In genomic region chr3:69433938-69434263, GRCh38 we compare ENCODE assay signal across 10 cellular contexts. TPM values are rescaled to one million over a fixed set of nuclear protein-coding genes. Genes with fewer than 3 reads are reported as not detected.
A peak's percentile ranks its signal among the peaks of the same experiment; 100 is the strongest.
DNase-seq lines count a peak whose midpoint lies in the region; ATAC-seq and TF ChIP-seq lines count a peak whose summit lies in the region.
"Had no signal": no experiment of that assay in that cellular context is flagged by ENCODE, and none has a peak within 500 bp of the region (broad histone marks: within the 10 kb centered on the region; RNA-seq: fewer than 3 reads in every experiment).

No MANE protein-coding gene starts in this region.

- H3K4me3 Mint-ChIP-seq in HFFc6 (no peak overlapping the region), WTC11 (no peak overlapping the region)

- TF ChIP-seq EP300 in upper lobe of left lung (IDR thresholded peaks at IDR 0.05), result no peak

- no peak overlapping the region for H3K27ac Mint-ChIP-seq in HFFc6
- H3K27ac Mint-ChIP-seq in WTC11, result no peak overlapping the region

- H3K27me3 ChIP-seq in upper lobe of left lung, result no peaks in the 10 kb centered on the region
- no peaks in the 10 kb centered on the region for H3K27me3 ChIP-seq in left lung
- H3K27me3 ChIP-seq: testis had no signal

- H3K36me3 ChIP-seq in upper lobe of left lung, result no peaks in the 10 kb centered on the region
- H3K36me3 ChIP-seq in left lung, result no peaks in the 10 kb centered on the region

- peaks cover 0 to 21% (median 6%) of the 10 kb centered on the region in 4 donors for H3K4me1 ChIP-seq in upper lobe of left lung
- H3K4me1 ChIP-seq in left lung, result peaks cover 3 to 9% of the 10 kb centered on the region in 2 donors
- H3K4me1 ChIP-seq: testis had no signal

- H3K4me3 ChIP-seq in upper lobe of left lung, result no peak overlapping the region
- no peak overlapping the region for H3K4me3 ChIP-seq in left lung
- H3K4me3 ChIP-seq: SK-N-MC, testis had no signal

- CTCF ChIA-PET in WTC11 (lab: Charles Lee), result no interaction called here

- H3K27ac ChIP-seq in upper lobe of left lung (peak overlapping the region in 1 of 4 donors; percentile 25), left lung (no peak overlapping the region)
- H3K27ac ChIP-seq: SK-N-MC, testis had no signal

- H3K4me1 Mint-ChIP-seq in HFFc6 (ENCODE audit: low read depth) (peaks cover 10% of the 10 kb centered on the region), WTC11 (no peaks in the 10 kb centered on the region)

- no peak for TF ChIP-seq POLR2A in upper lobe of left lung (IDR thresholded peaks at IDR 0.05)

- H3K27me3 Mint-ChIP-seq in HFFc6 (ENCODE audit: insufficient read depth), result peaks cover 3% of the 10 kb centered on the region
- H3K27me3 Mint-ChIP-seq in WTC11 (ENCODE audit: low read depth), result no peaks in the 10 kb centered on the region

- intact Hi-C loops in left lung (cut with DNase I), result loop anchor here in 1 of 2 donors (10.0 kb wide), 1 partner anchor 241 kb away; no protein-coding TSS in a partner anchor

- POLR2A ChIA-PET in WTC11 (lab: Charles Lee), result no interaction called here

- DNase-seq in ELF-1 (ENCODE audit: low read depth, low spot score) (peak; percentile 13), HFFc6 (peak; percentile 36), WTC11 (ENCODE audit: low spot score) (no peak), medulla oblongata (ENCODE audit: extremely low spot score) (peak; percentile 56), T-helper 9 cell (no peak), NCI-H2029 (lab: John Stamatoyannopoulos, UW) (no peak), upper lobe of left lung (no peak), left lung (no peak)
- DNase-seq: testis had no signal

- H3K9me3 ChIP-seq in upper lobe of left lung (no peaks in the 10 kb centered on the region), left lung (no peaks in the 10 kb centered on the region)
- H3K9me3 ChIP-seq: testis had no signal

- WGBS in upper lobe of left lung, 2 donors, result 34 to 37% methylated on average over 4 of the region's 4 CpGs

- ATAC-seq in WTC11 (no peak), upper lobe of left lung (ENCODE audit: low FRiP score in 2 of 2) (no peak), left lung (no peak)

- TF ChIP-seq CTCF in HFFc6 (IDR thresholded peaks at IDR 0.05) (no peak), WTC11 (IDR thresholded peaks at IDR 0.05) (no peak), upper lobe of left lung (IDR thresholded peaks at IDR 0.05) (no peak), left lung (IDR thresholded peaks at IDR 0.05) (no peak)

- H3K9me3 Mint-ChIP-seq in HFFc6 (no peaks in the 10 kb centered on the region), WTC11 (no peaks in the 10 kb centered on the region)

- no peaks in the 10 kb centered on the region for H3K36me3 Mint-ChIP-seq in HFFc6 (ENCODE audit: low read depth)
- H3K36me3 Mint-ChIP-seq in WTC11, result no peaks in the 10 kb centered on the region

TF ChIP-seq in WTC11, 78 proteins besides CTCF, POLR2A, EP300 and RAD21:
- peak; percentile 45; the same call in 1 of the 2 replicates for TF ChIP-seq RORB (CRISPR knock-in tag; IDR thresholded peaks at IDR 0.05)
- TF ChIP-seq ZNF219 (CRISPR knock-in tag; IDR thresholded peaks at IDR 0.05; ENCODE audit: borderline replicate concordance), result no peak
TF ChIP-seq in WTC11: peak in this region for 1.

RNA-seq across cellular contexts. Expression of gene FRMD4B, which starts 48.0 kb away (rescaled TPM):
- total RNA-seq in HFFc6 (2021; fragmentation: NEBNext Ultra II Directional; extraction: Animal tissue kit (Norgen Biotek cat#: 25700)), result under 1 TPM in 5 of 6 experiments, not detected in 1; 0.03 to 0.12 (median 0.07) TPM
- total RNA-seq in WTC11 (2021) (4.0 to 6.7 TPM (median 5.9 TPM) in 3 replicates), upper lobe of left lung (100 to 1,000 TPM in 2 of 6 donors, 10 to 100 TPM in 4; 48.0 to 136 (median 62.8) TPM), left lung (10 to 100 TPM; 49.0 to 70.6 TPM)

Comparison
In these comparisons a context has a peak if more than half of its experiments do, and no peak if none do; other contexts are left out.
1. DNase-seq: peak in ELF-1 (single experiment), HFFc6 (single experiment) and medulla oblongata (single experiment); none in WTC11 (single experiment), T-helper 9 cell (single experiment), NCI-H2029 (single experiment), upper lobe of left lung (0 of 2) and left lung (0 of 2).